25 cellular contexts compared by ENCODE assay signal in genomic region chr2:85892216-85892944, GRCh38. TPM values are rescaled to one million over a fixed set of nuclear protein-coding genes. Genes with fewer than 3 reads are reported as not detected.
DNase-seq lines count a peak whose midpoint lies in the region; ATAC-seq, FAIRE-seq and TF ChIP-seq lines count a peak whose summit lies in the region.
"Had no signal": no experiment of that assay in that cellular context is flagged by ENCODE, and none has a peak within 500 bp of the region (broad histone marks: within the 10 kb centered on the region; RNA-seq: fewer than 3 reads in every experiment).

No MANE protein-coding gene starts in this region.

- peak; percentile 54 for DNase-seq in EH (ENCODE audit: low read depth)
- DNase-seq in bronchial epithelial cell (ENCODE audit: low read depth), result peak; percentile 57
- peak; percentile 15 for DNase-seq in omental fat pad (ENCODE audit: low spot score)
- DNase-seq in effector memory CD8-positive, alpha-beta T cell, result no peak
- DNase-seq in Right ventricle myocardium inferior (ENCODE audit: missing footprints), result no peak
- no peak for DNase-seq in HuH-7 (ENCODE audit: low spot score)
- DNase-seq: activated CD4-positive, alpha-beta T cell treated with anti-CD3 and anti-CD28 coated beads, Interleukin-2, amount 50 U/mL, for 4 hours; activated CD4-positive, CD25-positive, alpha-beta regulatory T cell; activated CD8-positive, alpha-beta memory T cell treated with anti-CD3 and anti-CD28 coated beads, Interleukin-2, amount 50 U/mL, for 48 hours; CD4-positive, CD25-positive, alpha-beta regulatory T cell; DMS153; erythroblast; heart right ventricle; Karpas-422; naive thymus-derived CD4-positive, alpha-beta T cell; NCI-H1092 treated with DMSO at 0.1 percent for 48 hours; NCI-H2029; SHP77 treated with DMSO at 0.1 percent for 48 hours; stimulated activated CD4-positive, alpha-beta T cell treated with anti-CD3 and anti-CD28 coated beads, Interleukin-4, amount 100 ng/mL, for 1 hour; stimulated activated naive B cell treated with anti-CD40 and anti-IgM and Interleukin-4, amounts not matched to agents 10 μg/mL and 1 μg/mL and 100 μg/mL, for 72 hours; testis had no signal

- no peak for TF ChIP-seq CTCF in bronchial epithelial cell (IDR thresholded peaks at IDR 0.05; ENCODE audit: insufficient read depth, low read length, severe bottlenecking)
- no peak for TF ChIP-seq CTCF in omental fat pad (IDR thresholded peaks at IDR 0.05)

- H3K4me3 ChIP-seq in BLaER1 (no peak overlapping the region), bronchial epithelial cell (ENCODE audit: low read depth, low read length) (no peak overlapping the region)
- H3K4me3 ChIP-seq: heart right ventricle, testis, vagina had no signal

- peaks cover 13% of the 10 kb centered on the region for H3K36me3 Mint-ChIP-seq in effector memory CD8-positive, alpha-beta T cell (ENCODE audit: insufficient read depth)

- H3K27ac ChIP-seq in BLaER1, result no peak overlapping the region
- H3K27ac ChIP-seq: heart right ventricle, testis, vagina had no signal

- no peaks in the 10 kb centered on the region for H3K27me3 Mint-ChIP-seq in effector memory CD8-positive, alpha-beta T cell
- H3K27me3 Mint-ChIP-seq: naive thymus-derived CD4-positive, alpha-beta T cell; stimulated activated naive B cell treated with anti-CD40 and anti-IgM and Interleukin-4, amounts not matched to agents 10 μg/mL and 1 μg/mL and 100 μg/mL, for 72 hours had no signal

- H3K4me3 Mint-ChIP-seq in effector memory CD8-positive, alpha-beta T cell, result no peak overlapping the region
- H3K4me3 Mint-ChIP-seq: stimulated activated naive B cell treated with anti-CD40 and anti-IgM and Interleukin-4, amounts not matched to agents 10 μg/mL and 1 μg/mL and 100 μg/mL, for 72 hours had no signal

- ATAC-seq in omental fat pad (ENCODE audit: low FRiP score) (no peak), Right ventricle myocardium inferior (no peak), HG03045 (IDR thresholded peaks at IDR 0.05; ENCODE audit: unreplicated experiment) (no peak)
- no peak for ATAC-seq in effector memory CD8-positive, alpha-beta T cell (replicated peaks)
- ATAC-seq: heart right ventricle; naive thymus-derived CD4-positive, alpha-beta T cell; stimulated activated naive B cell treated with anti-CD40 and anti-IgM and Interleukin-4, amounts not matched to agents 10 μg/mL and 1 μg/mL and 100 μg/mL, for 72 hours had no signal

- H3K9me3 ChIP-seq in BLaER1, result peaks cover 25% of the 10 kb centered on the region
- H3K9me3 ChIP-seq: heart right ventricle, testis, vagina had no signal

- H3K27me3 ChIP-seq in BLaER1 (no peaks in the 10 kb centered on the region; the same call in 1 of the 2 replicates), bronchial epithelial cell (ENCODE audit: control insufficient read depth, insufficient read depth, low read length) (no peaks in the 10 kb centered on the region)
- H3K27me3 ChIP-seq: testis, vagina had no signal

- no peak for FAIRE-seq in bronchial epithelial cell (lab: Jason Lieb, UNC)
- FAIRE-seq: H1 had no signal

- peaks cover 26 to 38% of the 10 kb centered on the region in 2 donors for H3K4me1 Mint-ChIP-seq in effector memory CD8-positive, alpha-beta T cell (ENCODE audit: low read depth in 2 of 2)

- no peaks in the 10 kb centered on the region for H4K20me1 ChIP-seq in BLaER1

- H3K27ac Mint-ChIP-seq in effector memory CD8-positive, alpha-beta T cell, result no peak overlapping the region
- H3K27ac Mint-ChIP-seq: stimulated activated naive B cell treated with anti-CD40 and anti-IgM and Interleukin-4, amounts not matched to agents 10 μg/mL and 1 μg/mL and 100 μg/mL, for 72 hours had no signal

- intact Hi-C loops in Right ventricle myocardium inferior (cut with DNase I), result no loop called here

- no peak overlapping the region for H3K9ac ChIP-seq in BLaER1

- H3K9me3 Mint-ChIP-seq in effector memory CD8-positive, alpha-beta T cell, result no peaks in the 10 kb centered on the region

- H3K4me2 ChIP-seq in BLaER1, result peak overlapping the region; percentile 78

- no peaks in the 10 kb centered on the region; the same call in 1 of the 2 replicates for H3K36me3 ChIP-seq in BLaER1
- H3K36me3 ChIP-seq in bronchial epithelial cell (ENCODE audit: control insufficient read depth, insufficient read depth, low read length), result no peaks in the 10 kb centered on the region
- H3K36me3 ChIP-seq: heart right ventricle, vagina had no signal

- peaks cover 65% of the 10 kb centered on the region for H3K4me1 ChIP-seq in BLaER1

RNA-seq across cellular contexts. Expression of gene ST3GAL5, which starts 3.6 kb away (rescaled TPM):
- total RNA-seq in bronchial epithelial cell, result 2.6 and 29.7 TPM in 2 replicates
- 10 to 100 TPM; 41.7 to 89.5 (median 59.4) TPM for total RNA-seq in omental fat pad
- 6.8 TPM for total RNA-seq in Right ventricle myocardium inferior

Comparison
In these comparisons a context has a peak if more than half of its experiments do, and no peak if none do; other contexts are left out.
1. DNase-seq: peak in EH (single experiment), bronchial epithelial cell (single experiment) and omental fat pad (single experiment); none in effector memory CD8-positive, alpha-beta T cell (0 of 3), Right ventricle myocardium inferior (single experiment) and HuH-7 (single experiment).